In the genomic region with DNA sequence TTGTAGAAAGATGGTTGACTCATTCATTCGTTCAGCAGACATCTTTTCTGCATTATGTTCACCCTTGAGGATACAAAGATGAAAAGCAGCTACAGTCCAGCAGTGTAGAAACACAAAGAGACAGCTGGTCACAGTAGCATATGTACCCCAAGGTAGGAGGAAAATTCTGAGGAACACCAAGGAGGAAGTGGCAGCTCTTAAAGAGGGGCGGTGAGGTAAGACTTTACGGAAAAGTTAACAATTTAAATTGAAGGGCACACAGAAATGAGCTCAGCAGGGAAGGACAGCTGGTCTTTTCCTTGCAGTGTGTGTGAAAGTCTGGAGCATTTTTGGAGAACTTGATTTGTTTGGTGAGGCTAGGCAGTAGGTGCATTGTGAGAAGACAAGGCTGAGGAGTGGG, we compare ENCODE assay signal across 1 cellular context.
TF ChIP-seq lines count a peak whose summit lies in the region.

No MANE protein-coding gene starts in this region.

TF ChIP-seq in GM12878, 131 proteins besides CTCF, POLR2A, EP300 and RAD21:
- TF ChIP-seq, protein P1, sequence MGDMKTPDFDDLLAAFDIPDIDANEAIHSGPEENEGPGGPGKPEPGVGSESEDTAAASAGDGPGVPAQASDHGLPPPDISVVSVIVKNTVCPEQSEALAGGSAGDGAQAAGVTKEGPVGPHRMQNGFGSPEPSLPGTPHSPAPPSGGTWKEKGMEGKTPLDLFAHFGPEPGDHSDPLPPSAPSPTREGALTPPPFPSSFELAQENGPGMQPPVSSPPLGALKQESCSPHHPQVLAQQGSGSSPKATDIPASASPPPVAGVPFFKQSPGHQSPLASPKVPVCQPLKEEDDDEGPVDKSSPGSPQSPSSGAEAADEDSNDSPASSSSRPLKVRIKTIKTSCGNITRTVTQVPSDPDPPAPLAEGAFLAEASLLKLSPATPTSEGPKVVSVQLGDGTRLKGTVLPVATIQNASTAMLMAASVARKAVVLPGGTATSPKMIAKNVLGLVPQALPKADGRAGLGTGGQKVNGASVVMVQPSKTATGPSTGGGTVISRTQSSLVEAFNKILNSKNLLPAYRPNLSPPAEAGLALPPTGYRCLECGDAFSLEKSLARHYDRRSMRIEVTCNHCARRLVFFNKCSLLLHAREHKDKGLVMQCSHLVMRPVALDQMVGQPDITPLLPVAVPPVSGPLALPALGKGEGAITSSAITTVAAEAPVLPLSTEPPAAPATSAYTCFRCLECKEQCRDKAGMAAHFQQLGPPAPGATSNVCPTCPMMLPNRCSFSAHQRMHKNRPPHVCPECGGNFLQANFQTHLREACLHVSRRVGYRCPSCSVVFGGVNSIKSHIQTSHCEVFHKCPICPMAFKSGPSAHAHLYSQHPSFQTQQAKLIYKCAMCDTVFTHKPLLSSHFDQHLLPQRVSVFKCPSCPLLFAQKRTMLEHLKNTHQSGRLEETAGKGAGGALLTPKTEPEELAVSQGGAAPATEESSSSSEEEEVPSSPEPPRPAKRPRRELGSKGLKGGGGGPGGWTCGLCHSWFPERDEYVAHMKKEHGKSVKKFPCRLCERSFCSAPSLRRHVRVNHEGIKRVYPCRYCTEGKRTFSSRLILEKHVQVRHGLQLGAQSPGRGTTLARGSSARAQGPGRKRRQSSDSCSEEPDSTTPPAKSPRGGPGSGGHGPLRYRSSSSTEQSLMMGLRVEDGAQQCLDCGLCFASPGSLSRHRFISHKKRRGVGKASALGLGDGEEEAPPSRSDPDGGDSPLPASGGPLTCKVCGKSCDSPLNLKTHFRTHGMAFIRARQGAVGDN (IDR thresholded peaks at IDR 0.05): no peak
- no peak for TF ChIP-seq TBL1XR1 (IDR thresholded peaks at IDR 0.05; ENCODE audit: low read depth, low read length)
- TF ChIP-seq, protein P2, sequence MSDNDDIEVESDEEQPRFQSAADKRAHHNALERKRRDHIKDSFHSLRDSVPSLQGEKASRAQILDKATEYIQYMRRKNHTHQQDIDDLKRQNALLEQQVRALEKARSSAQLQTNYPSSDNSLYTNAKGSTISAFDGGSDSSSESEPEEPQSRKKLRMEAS (IDR thresholded peaks at IDR 0.05; ENCODE audit: low read depth, low read length): no peak
- TF ChIP-seq ZBED1 (IDR thresholded peaks at IDR 0.05; ENCODE audit: borderline replicate concordance): no peak
- no peak for TF ChIP-seq ASH2L (IDR thresholded peaks at IDR 0.05; ENCODE audit: borderline replicate concordance, low read depth)
- no peak for TF ChIP-seq CREM (IDR thresholded peaks at IDR 0.05; ENCODE audit: low read depth)
- no peak for TF ChIP-seq FOXM1 (IDR thresholded peaks at IDR 0.05; ENCODE audit: low read depth, low read length)
- no peak for TF ChIP-seq ESRRA (IDR thresholded peaks at IDR 0.05; ENCODE audit: low read length)
- no peak for TF ChIP-seq POLR2AphosphoS5 (IDR thresholded peaks at IDR 0.05; ENCODE audit: low read length)
- no peak for TF ChIP-seq TCF3 (IDR thresholded peaks at IDR 0.05; ENCODE audit: borderline replicate concordance, insufficient read depth, low read depth, low read length)
- no peak for TF ChIP-seq BRCA1 (IDR thresholded peaks at IDR 0.05; ENCODE audit: low read depth, low read length)
- no peak for TF ChIP-seq KLF5 (IDR thresholded peaks at IDR 0.05; ENCODE audit: partially characterized antibody)
- TF ChIP-seq, protein P3, sequence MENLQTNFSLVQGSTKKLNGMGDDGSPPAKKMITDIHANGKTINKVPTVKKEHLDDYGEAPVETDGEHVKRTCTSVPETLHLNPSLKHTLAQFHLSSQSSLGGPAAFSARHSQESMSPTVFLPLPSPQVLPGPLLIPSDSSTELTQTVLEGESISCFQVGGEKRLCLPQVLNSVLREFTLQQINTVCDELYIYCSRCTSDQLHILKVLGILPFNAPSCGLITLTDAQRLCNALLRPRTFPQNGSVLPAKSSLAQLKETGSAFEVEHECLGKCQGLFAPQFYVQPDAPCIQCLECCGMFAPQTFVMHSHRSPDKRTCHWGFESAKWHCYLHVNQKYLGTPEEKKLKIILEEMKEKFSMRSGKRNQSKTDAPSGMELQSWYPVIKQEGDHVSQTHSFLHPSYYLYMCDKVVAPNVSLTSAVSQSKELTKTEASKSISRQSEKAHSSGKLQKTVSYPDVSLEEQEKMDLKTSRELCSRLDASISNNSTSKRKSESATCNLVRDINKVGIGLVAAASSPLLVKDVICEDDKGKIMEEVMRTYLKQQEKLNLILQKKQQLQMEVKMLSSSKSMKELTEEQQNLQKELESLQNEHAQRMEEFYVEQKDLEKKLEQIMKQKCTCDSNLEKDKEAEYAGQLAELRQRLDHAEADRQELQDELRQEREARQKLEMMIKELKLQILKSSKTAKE (IDR thresholded peaks at IDR 0.05; ENCODE audit: low read depth, poor library complexity, severe bottlenecking): no peak
